ENCODE assay signal across 15 cellular contexts in genomic region chr17:37737081-37737480, GRCh38. TPM values are rescaled to one million over a fixed set of nuclear protein-coding genes. Genes with fewer than 3 reads are reported as not detected.
A peak's percentile ranks its signal among the peaks of the same experiment; 100 is the strongest.
DNase-seq lines count a peak whose midpoint lies in the region; ATAC-seq and TF ChIP-seq lines count a peak whose summit lies in the region.
"Had no signal": no experiment of that assay in that cellular context is flagged by ENCODE, and none has a peak within 500 bp of the region (broad histone marks: within the 10 kb centered on the region; RNA-seq: fewer than 3 reads in every experiment).

No MANE protein-coding gene starts in this region.

- H3K4me1 Mint-ChIP-seq in endodermal cell, result peaks cover 22% of the 10 kb centered on the region

- ATAC-seq in HG03045 (IDR thresholded peaks at IDR 0.05; ENCODE audit: unreplicated experiment), result no peak

- DNase-seq in DMS53 (lab: John Stamatoyannopoulos, UW), result peak; percentile 35
- no peak for DNase-seq in DMS53 treated with DMSO at 0.1 percent for 48 hours (lab: John Stamatoyannopoulos, UW; ENCODE audit: unreplicated experiment)
- peak; percentile 14 for DNase-seq in OCI-M1 (lab: John Stamatoyannopoulos, UW)
- DNase-seq in endodermal cell, result no peak
- DNase-seq in retinal pigment epithelial cell (ENCODE audit: low read depth), result no peak
- DNase-seq in NCI-H2107 treated with DMSO at 0.1 percent for 48 hours (lab: John Stamatoyannopoulos, UW; ENCODE audit: unreplicated experiment), result no peak
- no peak for DNase-seq in colonic mucosa
- DNase-seq: cerebellar nuclear complex, esophagus squamous epithelium, MG63 had no signal

- H3K27ac ChIP-seq in endodermal cell (ENCODE audit: low read depth, low read length) (no peak overlapping the region), colonic mucosa (no peak overlapping the region)
- H3K27ac ChIP-seq: esophagus squamous epithelium, neural progenitor cell had no signal

- H3K36me3 ChIP-seq in endodermal cell (ENCODE audit: control insufficient read depth, insufficient read depth, low read length) (peaks cover 61% of the 10 kb centered on the region), colonic mucosa (no peaks in the 10 kb centered on the region)
- H3K36me3 ChIP-seq: esophagus squamous epithelium, MG63, neural progenitor cell had no signal

- no peak overlapping the region for H3K4me3 Mint-ChIP-seq in endodermal cell
- H3K4me3 Mint-ChIP-seq: neural progenitor cell had no signal

- H3K4me1 ChIP-seq in endodermal cell (ENCODE audit: control insufficient read depth, insufficient read depth, low read length) (peaks cover 6% of the 10 kb centered on the region), colonic mucosa (peaks cover 5% of the 10 kb centered on the region)

- H3K36me3 Mint-ChIP-seq in endodermal cell (ENCODE audit: low read depth), result peaks cover 69% of the 10 kb centered on the region
- H3K36me3 Mint-ChIP-seq: activated naive CD4-positive, alpha-beta T cell treated with anti-CD3 and anti-CD28 coated beads, Interleukin-2, amount 50 U/mL, for 72 hours; neural progenitor cell had no signal

- H3K27me3 ChIP-seq in endodermal cell (ENCODE audit: control insufficient read depth, insufficient read depth, low read length, poor library complexity, severe bottlenecking), result peaks cover 30% of the 10 kb centered on the region
- peaks cover 14% of the 10 kb centered on the region for H3K27me3 ChIP-seq in colonic mucosa

- H3K27me3 Mint-ChIP-seq in endodermal cell (ENCODE audit: insufficient read depth), result peaks cover 64% of the 10 kb centered on the region

- H3K9me3 Mint-ChIP-seq in endodermal cell, result no peaks in the 10 kb centered on the region
- H3K9me3 Mint-ChIP-seq: activated naive CD4-positive, alpha-beta T cell treated with anti-CD3 and anti-CD28 coated beads, Interleukin-2, amount 50 U/mL, for 72 hours; neural progenitor cell had no signal

- H3K27ac Mint-ChIP-seq in endodermal cell, result no peak overlapping the region
- H3K27ac Mint-ChIP-seq: activated naive CD4-positive, alpha-beta T cell treated with anti-CD3 and anti-CD28 coated beads, Interleukin-2, amount 50 U/mL, for 72 hours; neural progenitor cell had no signal

- no peak overlapping the region for H3K4me3 ChIP-seq in endodermal cell (ENCODE audit: low read length)
- H3K4me3 ChIP-seq in retinal pigment epithelial cell (ENCODE audit: low read length), result no peak overlapping the region
- no peak overlapping the region for H3K4me3 ChIP-seq in colonic mucosa
- H3K4me3 ChIP-seq: esophagus squamous epithelium, MG63, neural progenitor cell had no signal

- H3K9me3 ChIP-seq in endodermal cell (ENCODE audit: control insufficient read depth, low read length), result no peaks in the 10 kb centered on the region
- no peaks in the 10 kb centered on the region for H3K9me3 ChIP-seq in colonic mucosa
- H3K9me3 ChIP-seq: esophagus squamous epithelium, MG63 had no signal

- H3K9ac ChIP-seq in endodermal cell (ENCODE audit: extremely low read depth, low read length, poor library complexity, severe bottlenecking), result no peak overlapping the region
- H3K9ac ChIP-seq in colonic mucosa (ENCODE audit: low read depth in 2 of 2, low read length in 2 of 2), result no peak overlapping the region
- H3K9ac ChIP-seq: neural progenitor cell had no signal

- 100% methylated on average over 1 of the region's 1 CpG for WGBS in endodermal cell (ENCODE audit: insufficient coverage in 1 of 2, insufficient read length in 1 of 2), 2 experiments

- TF ChIP-seq CTCF in endodermal cell (conservative IDR thresholded peaks at IDR 0.05) (peak; percentile 50), retinal pigment epithelial cell (conservative IDR thresholded peaks at IDR 0.05; ENCODE audit: low read depth, low read length) (peak; percentile 18), colonic mucosa (IDR thresholded peaks at IDR 0.05) (no peak)

- intact Hi-C loops in colonic mucosa (cut with DNase I), result no loop called here

RNA-seq across cellular contexts. Expression of gene HNF1B, which starts 7.8 kb away (rescaled TPM):
- total RNA-seq in endodermal cell (10 to 100 TPM; 39.7 to 42.7 TPM), colonic mucosa (10 to 100 TPM; 28.0 to 34.8 TPM)
- 4.9 TPM for polyA plus RNA-seq in endodermal cell (2013, experiment 1 of 2)
- 3.9 TPM for polyA plus RNA-seq in endodermal cell (2013, experiment 2 of 2)
- total RNA-seq: esophagus squamous epithelium, lung microvascular endothelial cell, skeletal muscle tissue had no signal

Comparison
In these comparisons a context has a peak if more than half of its experiments do, and no peak if none do; other contexts are left out.
1. DNase-seq: peak in DMS53 (single experiment) and OCI-M1 (single experiment); none in DMS53 treated with DMSO at 0.1 percent for 48 hours (single experiment), endodermal cell (single experiment), retinal pigment epithelial cell (single experiment), NCI-H2107 treated with DMSO at 0.1 percent for 48 hours (single experiment) and colonic mucosa (single experiment).